ENCODE assay signal across 8 cellular contexts in genomic region chr2:190533175-190533967, GRCh38. TPM values are rescaled to one million over a fixed set of nuclear protein-coding genes. Genes with fewer than 3 reads are reported as not detected.
DNase-seq lines count a peak whose midpoint lies in the region; ATAC-seq and TF ChIP-seq lines count a peak whose summit lies in the region.

No MANE protein-coding gene starts in this region.

- peaks cover 9% of the 10 kb centered on the region for H3F3A ChIP-seq in Loucy (ENCODE audit: low read depth)

- DNase-seq in CD8-positive, alpha-beta memory T cell, result peak in 1 of 5 donors; percentile 7
- no peak for DNase-seq in breast epithelium (ENCODE audit: low spot score in 2 of 2)
- no peak for DNase-seq in NCI-H2081 (lab: John Stamatoyannopoulos, UW)
- no peak for DNase-seq in NCI-H1694 treated with DMSO at 0.1 percent for 48 hours (lab: John Stamatoyannopoulos, UW)
- DNase-seq in anterior cingulate cortex (lab: John Stamatoyannopoulos, UW), result no peak

- TF ChIP-seq CTCF in Loucy (conservative IDR thresholded peaks at IDR 0.05; ENCODE audit: low read length) (no peak), breast epithelium (IDR thresholded peaks at IDR 0.05) (no peak)

- CTCF ChIA-PET in CD8-positive, alpha-beta memory T cell (lab: Charles Lee), result interaction anchor here (0.7 to 1.0 kb wide), 4 partner anchors 16 to 147 kb away, joined by 4 to 6 read pairs (median 5); partner anchors contain the start of gene NAB1

- peaks cover 52% of the 10 kb centered on the region for H3K4me1 ChIP-seq in CD8-positive, alpha-beta memory T cell (ENCODE audit: insufficient read depth, low read length)
- H3K4me1 ChIP-seq in Loucy (ENCODE audit: insufficient read depth, low read length, poor library complexity, severe bottlenecking) (peaks cover 57% of the 10 kb centered on the region), breast epithelium (no peaks in the 10 kb centered on the region), muscle layer of duodenum (ENCODE audit: control insufficient read depth in 1 of 2, insufficient read depth in 2 of 2, low read length in 2 of 2) (no peaks in the 10 kb centered on the region)

- H3K27me3 Mint-ChIP-seq in CD8-positive, alpha-beta memory T cell, result no peaks in the 10 kb centered on the region

- H3K9ac ChIP-seq in Loucy (ENCODE audit: low read depth, low read length, poor library complexity, severe bottlenecking), result peak overlapping the region; percentile 94

- peak overlapping the region; percentile 99 to 100 (median 100) for H3K27ac Mint-ChIP-seq in CD8-positive, alpha-beta memory T cell

- no peak for ATAC-seq in GM19455 (IDR thresholded peaks at IDR 0.05; ENCODE audit: unreplicated experiment)

- H3K36me3 Mint-ChIP-seq in CD8-positive, alpha-beta memory T cell, result peaks cover 0 to 16% (median 12%) of the 10 kb centered on the region in 3 donors

- no peak for TF ChIP-seq POLR2A in breast epithelium (IDR thresholded peaks at IDR 0.05)

- intact Hi-C loops in breast epithelium (cut with DNase I; ENCODE audit: low total_unique reads), result loop anchor here (5.0 kb wide), 1 partner anchor 124 kb away; no protein-coding TSS in a partner anchor

- peak overlapping the region; percentile 95 to 99 (median 98) for H3K4me3 Mint-ChIP-seq in CD8-positive, alpha-beta memory T cell

- H3K4me3 ChIP-seq in CD8-positive, alpha-beta memory T cell (ENCODE audit: low read length), result peak overlapping the region; percentile 92
- peak overlapping the region; percentile 83 for H3K4me3 ChIP-seq in Loucy (ENCODE audit: low read length, poor library complexity, severe bottlenecking)
- H3K4me3 ChIP-seq in breast epithelium, result peak overlapping the region; percentile 61 to 81 (median 66)
- peak overlapping the region; percentile 72 to 89 for H3K4me3 ChIP-seq in muscle layer of duodenum (ENCODE audit: low read depth in 1 of 2, low read length in 2 of 2)

- peak overlapping the region; percentile 93 for H3K27ac ChIP-seq in CD8-positive, alpha-beta memory T cell (ENCODE audit: low read depth, low read length)
- peak overlapping the region; percentile 93 to 98 for H3K27ac ChIP-seq in breast epithelium
- peak overlapping the region; percentile 95 for H3K27ac ChIP-seq in muscle layer of duodenum (ENCODE audit: low read length)

- no peaks in the 10 kb centered on the region for H4K20me1 ChIP-seq in Loucy (ENCODE audit: insufficient read depth, low read length, poor library complexity, severe bottlenecking)

- H2AFZ ChIP-seq in Loucy (ENCODE audit: low read length), result peak overlapping the region; percentile 76; the same call in 1 of the 2 replicates

- no peaks in the 10 kb centered on the region for H3K9me2 ChIP-seq in Loucy (replicated peaks; ENCODE audit: low read depth, low read length)

- H3K9me3 Mint-ChIP-seq in CD8-positive, alpha-beta memory T cell, result peaks cover under 1 to 8% (median 4%) of the 10 kb centered on the region in 5 donors

- H3K4me1 Mint-ChIP-seq in CD8-positive, alpha-beta memory T cell, result peaks cover 39 to 77% (median 74%) of the 10 kb centered on the region in 3 donors

- H3K27me3 ChIP-seq in CD8-positive, alpha-beta memory T cell (ENCODE audit: insufficient read depth, low read length, poor library complexity, severe bottlenecking), result no peaks in the 10 kb centered on the region
- H3K27me3 ChIP-seq in Loucy (ENCODE audit: insufficient read depth, low read length, poor library complexity, severe bottlenecking) (no peaks in the 10 kb centered on the region), breast epithelium (no peaks in the 10 kb centered on the region), muscle layer of duodenum (ENCODE audit: low read depth, low read length) (no peaks in the 10 kb centered on the region)

- peak overlapping the region; percentile 88 for H3K4me2 ChIP-seq in Loucy (ENCODE audit: low read depth, low read length, poor library complexity, severe bottlenecking)

- no peaks in the 10 kb centered on the region for H3K9me3 ChIP-seq in CD8-positive, alpha-beta memory T cell (ENCODE audit: low read length)
- H3K9me3 ChIP-seq in Loucy (ENCODE audit: insufficient read depth, low read depth, low read length) (0 out of 2 replicates have a peak, but pooled peaks cover 4% of the 10 kb centered on the region), breast epithelium (peaks cover 0 to 6% of the 10 kb centered on the region in 2 donors), muscle layer of duodenum (ENCODE audit: control insufficient read depth in 1 of 2, low read length in 2 of 2) (peaks cover 0 to 9% of the 10 kb centered on the region in 2 donors)

- no peaks in the 10 kb centered on the region for H3K36me3 ChIP-seq in CD8-positive, alpha-beta memory T cell (ENCODE audit: insufficient read depth, low read length)
- H3K36me3 ChIP-seq in Loucy (ENCODE audit: insufficient read depth, low read length), result no peaks in the 10 kb centered on the region
- H3K36me3 ChIP-seq in breast epithelium, result no peaks in the 10 kb centered on the region
- no peaks in the 10 kb centered on the region for H3K36me3 ChIP-seq in muscle layer of duodenum (ENCODE audit: control insufficient read depth in 1 of 2, insufficient read depth in 2 of 2, low read length in 2 of 2)

- H3K79me2 ChIP-seq in Loucy (ENCODE audit: insufficient read depth, low read length), result peaks cover 39% of the 10 kb centered on the region

- POLR2A ChIA-PET in CD8-positive, alpha-beta memory T cell (lab: Charles Lee), result interaction anchor here (0.7 to 2.3 kb wide), 14 partner anchors 10 to 749 kb away, joined by 3 to 31 read pairs (median 5); partner anchors contain the start of genes GLS, ORMDL1 and PMS1

RNA-seq across cellular contexts. Expression of gene NEMP2, which starts 1.2 kb away (rescaled TPM):
- 10 to 100 TPM; 16.9 to 17.5 TPM for total RNA-seq in CD8-positive, alpha-beta memory T cell
- 10.5 TPM for polyA plus RNA-seq in CD8-positive, alpha-beta memory T cell
- total RNA-seq in breast epithelium, result 1 to 10 TPM; 4.5 to 6.6 (median 5.2) TPM
